Comparison of ENCODE assay signal across 35 cellular contexts in genomic region chr22:30586414-30586813, GRCh38. TPM values are rescaled to one million over a fixed set of nuclear protein-coding genes. Genes with fewer than 3 reads are reported as not detected.
"Had no signal": no experiment of that assay in that cellular context is flagged by ENCODE, and none has a peak within 500 bp of the region (broad histone marks: within the 10 kb centered on the region; RNA-seq: fewer than 3 reads in every experiment).

No MANE protein-coding gene starts in this region.

- FAIRE-seq: colon, endothelial cell of umbilical vein had no signal

- H3K27ac ChIP-seq: adrenal gland, body of pancreas, epithelial cell of prostate, esophagus squamous epithelium, gastroesophageal sphincter, WERI-Rb-1 had no signal

- H3K9me3 ChIP-seq: adrenal gland, body of pancreas, esophagus squamous epithelium, gastroesophageal sphincter had no signal

- H3K4me3 ChIP-seq: adrenal gland, body of pancreas, esophagus squamous epithelium, gastroesophageal sphincter had no signal

- DNase-seq: activated B cell treated with CpG ODN at 0.5 μM for 24 hours; activated CD4-positive, alpha-beta T cell treated with anti-CD3 and anti-CD28 coated beads for 48 hours; activated CD4-positive, alpha-beta T cell treated with anti-CD3 and anti-CD28 coated beads, Interleukin-2, amount 50 U/mL, for 1 hour; activated CD4-positive, alpha-beta T cell treated with anti-CD3 and anti-CD28 coated beads, Interleukin-2, amount 50 U/mL, for 48 hours; activated CD8-positive, alpha-beta memory T cell treated with anti-CD3 and anti-CD28 coated beads for 24 hours; activated CD8-positive, alpha-beta T cell treated with anti-CD3 and anti-CD28 coated beads for 36 hours; activated effector memory CD4-positive, alpha-beta T cell treated with anti-CD3 and anti-CD28 coated beads, Interleukin-2, amount 50 U/mL, for 16 hours; activated naive CD4-positive, alpha-beta T cell treated with anti-CD3 and anti-CD28 coated beads for 36 hours; activated naive CD8-positive, alpha-beta T cell treated with anti-CD3 and anti-CD28 coated beads for 36 hours; activated naive CD8-positive, alpha-beta T cell treated with anti-CD3 and anti-CD28 coated beads, Interleukin-2, amount 50 U/mL, for 24 hours; activated T-cell treated with anti-CD3 and anti-CD28 coated beads, Interleukin-2, amount 50 U/mL, for 48 hours; adrenal gland; amygdala; aorta; body of pancreas; caudate nucleus; cortex of kidney; dermis blood vessel endothelial cell; effector CD4-positive, alpha-beta T cell; effector memory CD8-positive, alpha-beta T cell; esophagus squamous epithelium; foreskin melanocyte; T-helper 1 cell; T-helper 17 cell; T1000; WERI-Rb-1 had no signal

- H3K27me3 ChIP-seq: adrenal gland, body of pancreas, esophagus squamous epithelium, gastroesophageal sphincter had no signal

- ATAC-seq: activated CD4-positive, CD25-positive, alpha-beta regulatory T cell treated with anti-CD3 and anti-CD28 coated beads, Interleukin-2, amount 50 U/mL, for 24 hours; activated CD8-positive, alpha-beta T cell treated with anti-CD3 and anti-CD28 coated beads for 36 hours; activated naive CD8-positive, alpha-beta T cell treated with anti-CD3 and anti-CD28 coated beads, Interleukin-2, amount 50 U/mL, for 24 hours; body of pancreas; effector memory CD8-positive, alpha-beta T cell; gastroesophageal sphincter; T-helper 17 cell had no signal

RNA-seq across cellular contexts. Expression of gene GAL3ST1, which starts 11.9 kb away (rescaled TPM):
- total RNA-seq: activated B cell treated with CpG ODN at 0.5 μM for 24 hours; activated CD8-positive, alpha-beta T cell treated with anti-CD3 and anti-CD28 coated beads for 36 hours; activated naive CD8-positive, alpha-beta T cell treated with anti-CD3 and anti-CD28 coated beads for 36 hours; activated T-helper 1 cell treated with anti-CD3 and anti-CD28 coated beads, Interleukin-12 subunit alpha, Interleukin-12 subunit beta, Interleukin-2, Interleukin-4 antibody, amounts not matched to agents 30 ng/mL and 10 ng/mL and 1 ng/mL, durations not matched to agents 14 hours and 24 hours and 36 hours; activated T-helper 2 cell treated with anti-CD3 and anti-CD28 coated beads, Interferon-gamma antibody, Interleukin-2, Interleukin-4, amounts not matched to agents 10 μg/mL and 5 μg/mL and 100 μg/mL, durations not matched to agents 14 hours and 24 hours and 36 hours; endothelial cell of umbilical vein; fibroblast of villous mesenchyme; glomerular endothelial cell; T-helper 17 cell had no signal
- polyA plus RNA-seq: endothelial cell of umbilical vein had no signal

RNA-seq across cellular contexts. Expression of gene TCN2, which starts 20.6 kb away (rescaled TPM):
- total RNA-seq: activated B cell treated with CpG ODN at 0.5 μM for 24 hours had no signal

RNA-seq across cellular contexts. Expression of gene SEC14L6, which starts 39.9 kb away (rescaled TPM):
- total RNA-seq: activated B cell treated with CpG ODN at 0.5 μM for 24 hours; activated CD8-positive, alpha-beta T cell treated with anti-CD3 and anti-CD28 coated beads for 36 hours; activated naive CD4-positive, alpha-beta T cell treated with anti-CD3 and anti-CD28 coated beads for 36 hours; activated naive CD8-positive, alpha-beta T cell treated with anti-CD3 and anti-CD28 coated beads for 36 hours; activated T-helper 1 cell treated with anti-CD3 and anti-CD28 coated beads, Interleukin-12 subunit alpha, Interleukin-12 subunit beta, Interleukin-2, Interleukin-4 antibody, amounts not matched to agents 30 ng/mL and 10 ng/mL and 1 ng/mL, durations not matched to agents 14 hours and 24 hours and 36 hours; activated T-helper 2 cell treated with anti-CD3 and anti-CD28 coated beads, Interferon-gamma antibody, Interleukin-2, Interleukin-4, amounts not matched to agents 10 μg/mL and 5 μg/mL and 100 μg/mL, durations not matched to agents 14 hours and 24 hours and 36 hours; fibroblast of villous mesenchyme; T-helper 17 cell had no signal
